ENCODE assay signal across 1 cellular context in genomic region chr1:68384872-68385390, GRCh38.
TF ChIP-seq lines count a peak whose summit lies in the region.

No MANE protein-coding gene starts in this region.

TF ChIP-seq in A549, 52 proteins besides CTCF, POLR2A, EP300 and RAD21 (continued from another document):
- TF ChIP-seq RARB (CRISPR knock-in tag; IDR thresholded peaks at IDR 0.05) (no peak), PHF8 (IDR thresholded peaks at IDR 0.05; ENCODE audit: borderline replicate concordance, low read depth) (no peak), HOXB5 (CRISPR knock-in tag; IDR thresholded peaks at IDR 0.05) (peak; percentile 59; the same call in 1 of the 2 replicates), CHD4 (IDR thresholded peaks at IDR 0.05; ENCODE audit: borderline replicate concordance) (no peak), CBX8 (IDR thresholded peaks at IDR 0.05) (no peak), CEBPB (IDR thresholded peaks at IDR 0.05) (no peak), CHD2 (IDR thresholded peaks at IDR 0.05; ENCODE audit: low read length, partially characterized antibody) (no peak), SMC3 (IDR thresholded peaks at IDR 0.05) (no peak), KDM1A (IDR thresholded peaks at IDR 0.05; ENCODE audit: low read depth) (no peak)
